Comparison of ENCODE assay signal across 18 cellular contexts in the genomic region with DNA sequence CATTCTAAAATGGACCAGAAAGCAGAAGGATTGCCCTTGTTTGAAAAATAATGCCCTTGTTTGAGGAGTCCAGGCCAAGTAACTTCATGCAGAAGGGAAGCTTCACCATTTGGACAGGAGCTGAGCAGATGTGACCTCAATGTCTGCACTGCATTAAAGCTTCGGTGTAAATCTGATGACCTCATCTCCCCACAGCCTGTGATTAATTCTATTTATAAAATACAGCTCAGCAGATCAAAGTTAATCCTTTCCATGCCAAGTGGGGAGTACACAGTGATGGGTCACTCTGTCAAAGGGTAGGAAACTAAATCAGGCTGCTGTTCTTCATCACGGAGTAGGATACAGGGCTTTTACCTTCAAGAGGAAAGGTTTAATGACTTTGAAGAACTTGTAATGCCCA.
DNase-seq lines count a peak whose midpoint lies in the region; ATAC-seq and TF ChIP-seq lines count a peak whose summit lies in the region.
"Had no signal": no experiment of that assay in that cellular context is flagged by ENCODE, and none has a peak within 500 bp of the region (broad histone marks: within the 10 kb centered on the region; RNA-seq: fewer than 3 reads in every experiment).

No MANE protein-coding gene starts in this region.

- no peaks in the 10 kb centered on the region for H3K36me3 ChIP-seq in WERI-Rb-1

- H3K27me3 ChIP-seq in WERI-Rb-1 (ENCODE audit: insufficient read depth, low read depth, severe bottlenecking) = no peaks in the 10 kb centered on the region

- peak overlapping the region; percentile 79 for H3K27ac ChIP-seq in WERI-Rb-1

- ATAC-seq in HG02798 (IDR thresholded peaks at IDR 0.05; ENCODE audit: poor library complexity, unreplicated experiment) = no peak
- ATAC-seq in HG02885 (IDR thresholded peaks at IDR 0.05; ENCODE audit: poor library complexity, unreplicated experiment) = no peak
- ATAC-seq: activated T-cell treated with anti-CD3 and anti-CD28 coated beads, Interleukin-2, amount 50 U/mL, for 72 hours; sciatic nerve had no signal

- no peaks in the 10 kb centered on the region for H3K9me3 ChIP-seq in WERI-Rb-1 (ENCODE audit: severe bottlenecking)

- DNase-seq in ACHN = peak; percentile 34
- peak; percentile 68 for DNase-seq in HS-5 (ENCODE audit: low read depth)
- DNase-seq in WERI-Rb-1 = peak; percentile 66
- peak; percentile 5 for DNase-seq in iris pigment epithelial cell (ENCODE audit: low read depth)
- DNase-seq in stimulated activated naive CD4-positive, alpha-beta T cell treated with Interleukin-2 at 50 U/mL for 16 hours (lab: John Stamatoyannopoulos, UW) = no peak
- DNase-seq in NCI-H2029 treated with DMSO at 0.1 percent for 48 hours (lab: John Stamatoyannopoulos, UW) = no peak
- DNase-seq: activated T-cell treated with anti-CD3 and anti-CD28 coated beads, Interleukin-2, amount 50 U/mL, for 72 hours; CD4-positive, alpha-beta T cell; DMS79; effector memory CD4-positive, alpha-beta T cell; Karpas-422; NCI-H1092; NCI-H2081 treated with DMSO at 0.1 percent for 48 hours; NCI-H446 treated with DMSO at 0.1 percent for 48 hours had no signal

- peak overlapping the region; percentile 7; the same call in 1 of the 2 replicates for H3K4me3 ChIP-seq in WERI-Rb-1 (ENCODE audit: low read depth, low read length)
- H3K4me3 ChIP-seq: lung had no signal

- in situ Hi-C loops in ACHN (cut with HindIII; ENCODE audit: low pct_ligation_motif_present, low pct_unique_long_range_greater_than_20kb, low sequenced_read_pairs) = no loop called here

- no peak for TF ChIP-seq CTCF in WERI-Rb-1 (IDR thresholded peaks at IDR 0.05; ENCODE audit: low read depth, low read length)

Comparison
In these comparisons a context has a peak if more than half of its experiments do, and no peak if none do; other contexts are left out.
1. DNase-seq: peak in ACHN (single experiment), HS-5 (single experiment), WERI-Rb-1 (single experiment) and iris pigment epithelial cell (single experiment); none in stimulated activated naive CD4-positive, alpha-beta T cell treated with Interleukin-2 at 50 U/mL for 16 hours (single experiment) and NCI-H2029 treated with DMSO at 0.1 percent for 48 hours (single experiment).